16 cellular contexts compared by ENCODE assay signal in genomic region chr2:71554706-71555056, GRCh38.
A peak's percentile ranks its signal among the peaks of the same experiment; 100 is the strongest.
DNase-seq lines count a peak whose midpoint lies in the region; ATAC-seq, FAIRE-seq and TF ChIP-seq lines count a peak whose summit lies in the region.
"Had no signal": no experiment of that assay in that cellular context is flagged by ENCODE, and none has a peak within 500 bp of the region (broad histone marks: within the 10 kb centered on the region; RNA-seq: fewer than 3 reads in every experiment).

No MANE protein-coding gene starts in this region.

- no peak overlapping the region for H3K4me3 ChIP-seq in HepG2 (replicated peaks in 1 of 3; ENCODE audit: insufficient read depth in 1 of 3, low read depth in 2 of 3, low read length in 3 of 3)
- H3K4me3 ChIP-seq in osteoblast (ENCODE audit: insufficient read depth, low read length) = no peak overlapping the region
- no peak overlapping the region for H3K4me3 ChIP-seq in hepatocyte
- H3K4me3 ChIP-seq: BLaER1 had no signal

- H3K56ac ChIP-seq in H9 (ENCODE audit: insufficient read length, low read depth, low read length) = no peak overlapping the region

- peak; percentile 2 for DNase-seq in NCI-H748 (lab: John Stamatoyannopoulos, UW; ENCODE audit: unreplicated experiment)
- DNase-seq in NCI-H748 treated with DMSO at 0.1 percent for 48 hours (lab: John Stamatoyannopoulos, UW) = no peak
- DNase-seq in H9 = no peak
- no peak for DNase-seq in HepG2 (ENCODE audit: low spot score)
- peak; percentile 13 for DNase-seq in osteoblast (ENCODE audit: insufficient read length, low spot score, missing footprints)
- DNase-seq in kidney tubule cell (ENCODE audit: low spot score) = no peak
- no peak for DNase-seq in NOMO-1 treated with dmso at 0.1 percent for 144 hours (lab: John Stamatoyannopoulos, UW; ENCODE audit: unreplicated experiment)
- no peak for DNase-seq in hepatocyte (ENCODE audit: low spot score)
- DNase-seq: Caco-2, GF-D8, HCEC 1CT had no signal

- H3K79me1 ChIP-seq in H9 (ENCODE audit: insufficient read depth, low read depth, low read length, poor library complexity, severe bottlenecking) = no peaks in the 10 kb centered on the region

- peaks cover 2% of the 10 kb centered on the region; the same call in 1 of the 2 replicates for H3K27me3 Mint-ChIP-seq in H9 (ENCODE audit: low read depth)

- no peak overlapping the region for H2AK5ac ChIP-seq in H9 (ENCODE audit: insufficient read length, low read length)

- H2BK15ac ChIP-seq in H9 (ENCODE audit: low read depth, low read length) = no peak overlapping the region

- no peak overlapping the region for H4K8ac ChIP-seq in H9 (replicated peaks; ENCODE audit: insufficient read length, low read depth, low read length)

- no peak for TF ChIP-seq RAD21 in HepG2 (CRISPR knock-in tag; IDR thresholded peaks at IDR 0.05)

- intact Hi-C loops in HepG2 (cut with micrococcal nuclease; ENCODE audit: unreplicated experiment) = no loop called here

- no peak for FAIRE-seq in HepG2 (lab: Jason Lieb, UNC)
- FAIRE-seq: GM19239, H1 had no signal

- H3K9me2 ChIP-seq in hepatocyte (replicated peaks; ENCODE audit: insufficient read depth) = no peaks in the 10 kb centered on the region

- TF ChIP-seq CTCF in H9 (conservative IDR thresholded peaks at IDR 0.05) = no peak
- TF ChIP-seq CTCF in HepG2 (CRISPR knock-in tag; IDR thresholded peaks at IDR 0.05) = no peak
- TF ChIP-seq CTCF in osteoblast (IDR thresholded peaks at IDR 0.05; ENCODE audit: extremely low read depth, low read depth, low read length) = no peak
- TF ChIP-seq CTCF in hepatocyte (IDR thresholded peaks at IDR 0.05; ENCODE audit: poor library complexity) = no peak

- no peak for TF ChIP-seq POLR2A in HepG2 (IDR thresholded peaks at IDR 0.05; ENCODE audit: insufficient read depth in 1 of 2, low read depth in 2 of 2, low read length in 2 of 2)

- POLR2A ChIA-PET in HepG2 (lab: Yijun Ruan, JAX) = no interaction called here

- H3K4me1 ChIP-seq in H9 (ENCODE audit: insufficient read depth, low read length) (no peaks in the 10 kb centered on the region), HepG2 (ENCODE audit: insufficient read depth, low read length) (peaks cover 65% of the 10 kb centered on the region), osteoblast (ENCODE audit: insufficient read depth, low read length) (no peaks in the 10 kb centered on the region), hepatocyte (ENCODE audit: insufficient read depth) (no peaks in the 10 kb centered on the region)

- H2BK12ac ChIP-seq in H9 (ENCODE audit: insufficient read length, low read depth, low read length) = no peak overlapping the region

- H3K9ac ChIP-seq in H9 (ENCODE audit: extremely low read depth, insufficient read length, low read length) (no peak overlapping the region), HepG2 (ENCODE audit: insufficient read depth, low read depth, low read length) (no peak overlapping the region)
- H3K9ac ChIP-seq: BLaER1 had no signal

- H4K5ac ChIP-seq in H9 (ENCODE audit: insufficient read length, low read depth, low read length) = no peak overlapping the region

- no peaks in the 10 kb centered on the region; a peak in 1 of 5 replicates for H3K9me3 Mint-ChIP-seq in H9
- H3K9me3 Mint-ChIP-seq: CD8-positive, alpha-beta memory T cell had no signal

- no peaks in the 10 kb centered on the region for H3K23me2 ChIP-seq in H9 (ENCODE audit: insufficient read length, low read depth, low read length, poor library complexity, severe bottlenecking)

- H4K20me1 ChIP-seq in H9 (ENCODE audit: control insufficient read depth, insufficient read depth, insufficient read length) (no peaks in the 10 kb centered on the region), HepG2 (ENCODE audit: insufficient read depth, low read length) (no peaks in the 10 kb centered on the region), osteoblast (ENCODE audit: insufficient read depth, low read length) (no peaks in the 10 kb centered on the region), hepatocyte (ENCODE audit: insufficient read depth, poor library complexity, severe bottlenecking) (no peaks in the 10 kb centered on the region)
- H4K20me1 ChIP-seq: BLaER1 had no signal

- ATAC-seq in HepG2 = no peak

- H3K27ac Mint-ChIP-seq in H9 = peak overlapping the region in 2 of 3 experiments; percentile 59 to 80; a peak in 2 of 7 replicates
- H3K27ac Mint-ChIP-seq: CD8-positive, alpha-beta memory T cell had no signal

- H3K27ac ChIP-seq in H9 (ENCODE audit: insufficient read length, low read depth, low read length) = no peak overlapping the region
- no peak overlapping the region for H3K27ac ChIP-seq in HepG2 (ENCODE audit: extremely low read length, insufficient read depth, low read length)
- no peak overlapping the region for H3K27ac ChIP-seq in osteoblast (ENCODE audit: low read depth, low read length)
- no peak overlapping the region for H3K27ac ChIP-seq in hepatocyte
- H3K27ac ChIP-seq: 22Rv1, BLaER1 had no signal

- no peak overlapping the region for H3K4me3 Mint-ChIP-seq in H9
- H3K4me3 Mint-ChIP-seq: CD8-positive, alpha-beta memory T cell had no signal

- no peak for TF ChIP-seq EP300 in HepG2 (IDR thresholded peaks at IDR 0.05; ENCODE audit: low read depth in 2 of 2, low read length in 2 of 2)
- TF ChIP-seq EP300 in HepG2 (CRISPR knock-in tag; IDR thresholded peaks at IDR 0.05; ENCODE audit: borderline replicate concordance) = no peak

- no peak overlapping the region for H2BK5ac ChIP-seq in H9 (ENCODE audit: insufficient read length, low read length)

- no peaks in the 10 kb centered on the region for H3K36me3 ChIP-seq in HepG2 (replicated peaks in 1 of 2; ENCODE audit: control insufficient read depth in 1 of 2, insufficient read depth in 2 of 2, low read length in 2 of 2)
- no peaks in the 10 kb centered on the region for H3K36me3 ChIP-seq in osteoblast (ENCODE audit: insufficient read depth, low read length)
- no peaks in the 10 kb centered on the region for H3K36me3 ChIP-seq in hepatocyte (replicated peaks; ENCODE audit: insufficient read depth, low read depth)
- H3K36me3 ChIP-seq: BLaER1 had no signal

- no peak overlapping the region for H2BK20ac ChIP-seq in H9 (ENCODE audit: low read depth, low read length, poor library complexity, severe bottlenecking)

- no peak overlapping the region for H3T11ph ChIP-seq in H9 (ENCODE audit: low read length)

- in situ Hi-C loops in HepG2 (cut with HindIII; ENCODE audit: extremely low pct_ligation_motif_present, low pct_unique_long_range_greater_than_20kb) = no loop called here

- H3K4me1 Mint-ChIP-seq in H9 = peaks cover 8 to 11% of the 10 kb centered on the region in 2 experiments; a peak in 3 of 4 replicates
- H3K4me1 Mint-ChIP-seq: CD8-positive, alpha-beta memory T cell had no signal

- no peak overlapping the region for H2BK120ac ChIP-seq in H9 (ENCODE audit: low read depth, low read length, poor library complexity, severe bottlenecking)

- H3K4ac ChIP-seq in H9 (ENCODE audit: low read depth, low read length) = no peak overlapping the region

- no peak overlapping the region for H3K23ac ChIP-seq in H9 (ENCODE audit: insufficient read length, low read depth, low read length)

- H2AFZ ChIP-seq in H9 (ENCODE audit: low read length) (no peak overlapping the region), HepG2 (ENCODE audit: low read length) (no peak overlapping the region), osteoblast (ENCODE audit: low read length) (no peak overlapping the region), hepatocyte (no peak overlapping the region)

- no peaks in the 10 kb centered on the region for H3K9me3 ChIP-seq in H9 (ENCODE audit: control insufficient read depth, low read depth, low read length)
- no peaks in the 10 kb centered on the region for H3K9me3 ChIP-seq in HepG2 (ENCODE audit: low read length)
- no peaks in the 10 kb centered on the region for H3K9me3 ChIP-seq in osteoblast (ENCODE audit: low read depth, low read length)
- H3K9me3 ChIP-seq in hepatocyte (ENCODE audit: low read depth) = no peaks in the 10 kb centered on the region
- H3K9me3 ChIP-seq: BLaER1, Caco-2 had no signal

- H3K18ac ChIP-seq in H9 (ENCODE audit: insufficient read length, low read depth, low read length) = no peak overlapping the region

- no peaks in the 10 kb centered on the region for H3K27me3 ChIP-seq in H9 (ENCODE audit: insufficient read depth, low read length)
- H3K27me3 ChIP-seq in HepG2 (ENCODE audit: control insufficient read depth in 1 of 2, insufficient read depth in 2 of 2, low read length in 2 of 2) = peaks cover 0 to 3% of the 10 kb centered on the region in 2 experiments; a peak in 4 of 5 replicates
- peaks cover 8% of the 10 kb centered on the region for H3K27me3 ChIP-seq in osteoblast (ENCODE audit: insufficient read depth, low read length)
- H3K27me3 ChIP-seq in hepatocyte = no peaks in the 10 kb centered on the region
- H3K27me3 ChIP-seq: BLaER1 had no signal

- H3K36me3 Mint-ChIP-seq in H9 (ENCODE audit: insufficient read depth in 1 of 3, low read depth in 3 of 3) = peaks cover 0 to 4% (median 0%) of the 10 kb centered on the region in 3 experiments; a peak in 2 of 7 replicates

- BruUV-seq in HepG2 (replicated peaks; lab: Mats Ljungman, UMichigan) = no TSS peak

- H3K14ac ChIP-seq in H9 (ENCODE audit: insufficient read depth, low read length) = no peak overlapping the region

- WGBS in H9 (ENCODE audit: extremely low coverage, insufficient read length, low lambda C conversion rate) = no CpG with 5 or more reads among the region's 2 CpGs
- 79% methylated on average over 2 of the region's 2 CpGs for WGBS in HepG2 (ENCODE audit: low lambda C conversion rate)
- 100% methylated on average over 2 of the region's 2 CpGs for WGBS in hepatocyte (ENCODE audit: low lambda C conversion rate, missing lambda C conversion rate)

- H3K4me2 ChIP-seq in H9 (ENCODE audit: insufficient read depth, insufficient read length, low read length) (no peak overlapping the region), HepG2 (ENCODE audit: low read depth, low read length) (no peak overlapping the region; the same call in 1 of the 2 replicates), osteoblast (ENCODE audit: insufficient read depth, low read length) (no peak overlapping the region), hepatocyte (no peak overlapping the region)
- H3K4me2 ChIP-seq: BLaER1 had no signal

- CTCF ChIA-PET in HepG2 (lab: Yijun Ruan, JAX; ENCODE audit: low intra/inter-chr PET ratio, low total read pairs) = no interaction called here

- H4K91ac ChIP-seq in H9 (ENCODE audit: insufficient read length, low read depth, low read length) = no peak overlapping the region

- H3K79me2 ChIP-seq in H9 (ENCODE audit: insufficient read depth, low read length) = no peaks in the 10 kb centered on the region
- H3K79me2 ChIP-seq in HepG2 (ENCODE audit: insufficient read depth, low read length) = no peaks in the 10 kb centered on the region
- H3K79me2 ChIP-seq in osteoblast (ENCODE audit: insufficient read depth, low read length) = no peaks in the 10 kb centered on the region
- H3K79me2 ChIP-seq in hepatocyte = no peaks in the 10 kb centered on the region

TF ChIP-seq in HepG2, 621 proteins besides CTCF, POLR2A, EP300 and RAD21:
- TF ChIP-seq ZFYVE20 (CRISPR knock-in tag; IDR thresholded peaks at IDR 0.05; ENCODE audit: borderline replicate concordance, low read depth) = 0 out of 2 replicates have a peak, but pooled peaks have one; percentile 9
- no peak for TF ChIP-seq ZNF83 (CRISPR knock-in tag; IDR thresholded peaks at IDR 0.05; ENCODE audit: borderline replicate concordance)
- TF ChIP-seq GFI1 (CRISPR knock-in tag; IDR thresholded peaks at IDR 0.05; ENCODE audit: borderline replicate concordance) = no peak
TF ChIP-seq in HepG2: peak in this region for 1.

Comparison
In these comparisons a context has a peak if more than half of its experiments do, and no peak if none do; other contexts are left out.
1. DNase-seq: peak in NCI-H748 (single experiment) and osteoblast (single experiment); none in NCI-H748 treated with DMSO at 0.1 percent for 48 hours (single experiment), H9 (single experiment), HepG2 (single experiment), kidney tubule cell (single experiment), NOMO-1 treated with dmso at 0.1 percent for 144 hours (single experiment) and hepatocyte (single experiment).